In genomic region chr7:155833651-155834050, GRCh38 we compare ENCODE assay signal across 9 cellular contexts. TPM values are rescaled to one million over a fixed set of nuclear protein-coding genes. Genes with fewer than 3 reads are reported as not detected.
"Had no signal": no experiment of that assay in that cellular context is flagged by ENCODE, and none has a peak within 500 bp of the region (broad histone marks: within the 10 kb centered on the region; RNA-seq: fewer than 3 reads in every experiment).

No MANE protein-coding gene starts in this region.

- ATAC-seq: HepG2 had no signal

- DNase-seq: GM23248, GOT3, H9, HCEC 1CT, KBM-7 had no signal

- H3K4me3 ChIP-seq: GM23248 had no signal

- H3K27ac ChIP-seq: GM23248, HL-60 had no signal

RNA-seq across cellular contexts. Expression of gene SHH, which starts 21.4 kb away (rescaled TPM):
- total RNA-seq: GM23248, H4, HT1080 had no signal
